In genomic region chr11:76769071-76769560, GRCh38 we compare ENCODE assay signal across 11 cellular contexts. TPM values are rescaled to one million over a fixed set of nuclear protein-coding genes. Genes with fewer than 3 reads are reported as not detected.
A peak's percentile ranks its signal among the peaks of the same experiment; 100 is the strongest.
DNase-seq lines count a peak whose midpoint lies in the region; ATAC-seq and TF ChIP-seq lines count a peak whose summit lies in the region.
"Had no signal": no experiment of that assay in that cellular context is flagged by ENCODE, and none has a peak within 500 bp of the region (broad histone marks: within the 10 kb centered on the region; RNA-seq: fewer than 3 reads in every experiment).

No MANE protein-coding gene starts in this region.

- H3K4me1 Mint-ChIP-seq in activated naive CD8-positive, alpha-beta T cell treated with anti-CD3 and anti-CD28 coated beads, Interleukin-2, amount 10 ng/mL, durations not matched to agents 7 days and 5 days = peaks cover 51% of the 10 kb centered on the region
- H3K4me1 Mint-ChIP-seq in activated naive CD8-positive, alpha-beta T cell treated with anti-CD3 and anti-CD28 coated beads, Interleukin-2, amount 50 U/mL, for 24 hours = peaks cover 20% of the 10 kb centered on the region
- H3K4me1 Mint-ChIP-seq in type B pancreatic cell (ENCODE audit: unreplicated experiment) = peaks cover 58% of the 10 kb centered on the region

- H3K27me3 ChIP-seq in psoas muscle (ENCODE audit: insufficient read depth in 3 of 3, low read length in 2 of 3) = no peaks in the 10 kb centered on the region
- H3K27me3 ChIP-seq in SK-N-SH (ENCODE audit: insufficient read depth) = no peaks in the 10 kb centered on the region
- H3K27me3 ChIP-seq: esophagus muscularis mucosa had no signal

- H3K4me1 ChIP-seq in psoas muscle = peaks cover 27% of the 10 kb centered on the region
- peaks cover 13 to 27% of the 10 kb centered on the region in 2 experiments; a peak in 3 of 4 replicates for H3K4me1 ChIP-seq in SK-N-SH (ENCODE audit: control insufficient read depth in 1 of 2, insufficient read depth in 2 of 2, low read depth in 1 of 2, low read length in 1 of 2)

- CTCF ChIA-PET in SK-N-SH (lab: Yijun Ruan, JAX) = interaction anchor here (0.9 kb wide), 1 partner anchor 33 kb away, joined by 3 read pairs; no protein-coding TSS in a partner anchor

- no peak for TF ChIP-seq CTCF in type B pancreatic cell (conservative IDR thresholded peaks at IDR 0.05)
- TF ChIP-seq CTCF in psoas muscle (IDR thresholded peaks at IDR 0.05) = no peak
- TF ChIP-seq CTCF in SK-N-SH (IDR thresholded peaks at IDR 0.05) = no peak

- no peaks in the 10 kb centered on the region for H3F3A ChIP-seq in SK-N-SH (replicated peaks; ENCODE audit: insufficient read depth)

- no peak overlapping the region for H2AFZ ChIP-seq in SK-N-SH (ENCODE audit: low read depth)

- no peaks in the 10 kb centered on the region for H3K9me3 ChIP-seq in psoas muscle
- H3K9me3 ChIP-seq in SK-N-SH = no peaks in the 10 kb centered on the region
- H3K9me3 ChIP-seq: esophagus muscularis mucosa had no signal

- H3K36me3 Mint-ChIP-seq in activated naive CD8-positive, alpha-beta T cell treated with anti-CD3 and anti-CD28 coated beads, Interleukin-2, amount 10 ng/mL, durations not matched to agents 7 days and 5 days = no peaks in the 10 kb centered on the region
- no peaks in the 10 kb centered on the region for H3K36me3 Mint-ChIP-seq in activated naive CD8-positive, alpha-beta T cell treated with anti-CD3 and anti-CD28 coated beads, Interleukin-2, amount 50 U/mL, for 24 hours (ENCODE audit: low read depth)
- H3K36me3 Mint-ChIP-seq in type B pancreatic cell = no peaks in the 10 kb centered on the region

- H3K4me3 ChIP-seq in psoas muscle = no peak overlapping the region
- no peak overlapping the region for H3K4me3 ChIP-seq in SK-N-SH (ENCODE audit: low read depth in 2 of 2, low read length in 1 of 2)
- H3K4me3 ChIP-seq: lung had no signal

- intact Hi-C loops in psoas muscle (cut with DNase I) = no loop called here

- no peak overlapping the region for H3K4me2 ChIP-seq in SK-N-SH

- H3K9ac ChIP-seq in SK-N-SH = no peak overlapping the region

- DNase-seq in activated naive CD8-positive, alpha-beta T cell treated with anti-CD3 and anti-CD28 coated beads, Interleukin-2, amount 10 ng/mL, durations not matched to agents 7 days and 5 days = no peak
- no peak for DNase-seq in activated naive CD8-positive, alpha-beta T cell treated with anti-CD3 and anti-CD28 coated beads, Interleukin-2, amount 50 U/mL, for 24 hours
- DNase-seq in amniotic epithelial cell (ENCODE audit: low read depth) (peak; percentile 81), left lobe of liver (ENCODE audit: low spot score) (no peak), type B pancreatic cell (ENCODE audit: extremely low spot score, unreplicated experiment) (no peak), psoas muscle (no peak), NCI-H748 (lab: John Stamatoyannopoulos, UW; ENCODE audit: unreplicated experiment) (no peak), SK-N-SH (no peak)
- DNase-seq: activated gamma-delta T cell treated with Interleukin-2 at 50 U/mL for 16 hours had no signal

- ATAC-seq in activated naive CD8-positive, alpha-beta T cell treated with anti-CD3 and anti-CD28 coated beads, Interleukin-2, amount 10 ng/mL, durations not matched to agents 7 days and 5 days (ENCODE audit: low read depth) = no peak
- ATAC-seq in activated naive CD8-positive, alpha-beta T cell treated with anti-CD3 and anti-CD28 coated beads, Interleukin-2, amount 50 U/mL, for 24 hours = no peak
- ATAC-seq in left lobe of liver (peak; percentile 3), psoas muscle (no peak)

- H3K4me3 Mint-ChIP-seq in activated naive CD8-positive, alpha-beta T cell treated with anti-CD3 and anti-CD28 coated beads, Interleukin-2, amount 10 ng/mL, durations not matched to agents 7 days and 5 days = peak overlapping the region; percentile 84
- no peak overlapping the region for H3K4me3 Mint-ChIP-seq in activated naive CD8-positive, alpha-beta T cell treated with anti-CD3 and anti-CD28 coated beads, Interleukin-2, amount 50 U/mL, for 24 hours
- H3K4me3 Mint-ChIP-seq in type B pancreatic cell = peak overlapping the region; percentile 29

- no peaks in the 10 kb centered on the region for H3K9me2 ChIP-seq in SK-N-SH

- no peak for TF ChIP-seq RAD21 in SK-N-SH (IDR thresholded peaks at IDR 0.05; ENCODE audit: low read length)

- 74 to 85% (median 80%) methylated on average over 8 of the region's 8 CpGs for WGBS in psoas muscle, 3 donors
- 60% methylated on average over 3 of the region's 8 CpGs for WGBS in SK-N-SH (ENCODE audit: low lambda C conversion rate)

- TF ChIP-seq EP300 in SK-N-SH (IDR thresholded peaks at IDR 0.05; ENCODE audit: borderline replicate concordance in 1 of 2, low read depth in 1 of 2, low read length in 1 of 2) = no peak

- H3K9me3 Mint-ChIP-seq in activated naive CD8-positive, alpha-beta T cell treated with anti-CD3 and anti-CD28 coated beads, Interleukin-2, amount 10 ng/mL, durations not matched to agents 7 days and 5 days = no peaks in the 10 kb centered on the region
- H3K9me3 Mint-ChIP-seq in activated naive CD8-positive, alpha-beta T cell treated with anti-CD3 and anti-CD28 coated beads, Interleukin-2, amount 50 U/mL, for 24 hours = no peaks in the 10 kb centered on the region
- H3K9me3 Mint-ChIP-seq in type B pancreatic cell = no peaks in the 10 kb centered on the region

- H3K27me3 Mint-ChIP-seq in activated naive CD8-positive, alpha-beta T cell treated with anti-CD3 and anti-CD28 coated beads, Interleukin-2, amount 10 ng/mL, durations not matched to agents 7 days and 5 days = no peaks in the 10 kb centered on the region
- peaks cover 4% of the 10 kb centered on the region for H3K27me3 Mint-ChIP-seq in activated naive CD8-positive, alpha-beta T cell treated with anti-CD3 and anti-CD28 coated beads, Interleukin-2, amount 50 U/mL, for 24 hours
- H3K27me3 Mint-ChIP-seq in type B pancreatic cell = no peaks in the 10 kb centered on the region

- no peaks in the 10 kb centered on the region for H3K79me2 ChIP-seq in SK-N-SH (ENCODE audit: insufficient read depth)

- peak overlapping the region; percentile 94 for H3K27ac Mint-ChIP-seq in activated naive CD8-positive, alpha-beta T cell treated with anti-CD3 and anti-CD28 coated beads, Interleukin-2, amount 10 ng/mL, durations not matched to agents 7 days and 5 days
- no peak overlapping the region for H3K27ac Mint-ChIP-seq in activated naive CD8-positive, alpha-beta T cell treated with anti-CD3 and anti-CD28 coated beads, Interleukin-2, amount 50 U/mL, for 24 hours
- H3K27ac Mint-ChIP-seq in type B pancreatic cell = peak overlapping the region; percentile 67

- H3K36me3 ChIP-seq in psoas muscle (ENCODE audit: insufficient read depth in 1 of 2, low read depth in 1 of 2) (no peaks in the 10 kb centered on the region), SK-N-SH (replicated peaks in 1 of 2; ENCODE audit: control insufficient read depth in 1 of 2, insufficient read depth in 2 of 2, low read length in 1 of 2) (no peaks in the 10 kb centered on the region)
- H3K36me3 ChIP-seq: esophagus muscularis mucosa had no signal

- no peak overlapping the region for H3K27ac ChIP-seq in psoas muscle
- no peak overlapping the region for H3K27ac ChIP-seq in SK-N-SH (ENCODE audit: low read depth in 2 of 2, low read length in 1 of 2)

- POLR2A ChIA-PET in activated naive CD8-positive, alpha-beta T cell treated with anti-CD3 and anti-CD28 coated beads, Interleukin-2, amount 10 ng/mL, durations not matched to agents 7 days and 5 days (lab: Charles Lee) = interaction anchor here (2.1 kb wide), 1 partner anchor 14 kb away, joined by 11 read pairs; the partner anchor contains the start of gene TSKU
- POLR2A ChIA-PET in SK-N-SH (lab: Yijun Ruan, JAX) = no interaction called here

- no peaks in the 10 kb centered on the region for H4K20me1 ChIP-seq in SK-N-SH (ENCODE audit: insufficient read depth)

TF ChIP-seq in SK-N-SH, 30 proteins besides CTCF, POLR2A, EP300 and RAD21:
- TF ChIP-seq RCOR1 (IDR thresholded peaks at IDR 0.05; ENCODE audit: low read length) = no peak
- no peak for TF ChIP-seq MEF2A (IDR thresholded peaks at IDR 0.05; ENCODE audit: borderline replicate concordance, low read depth)
- no peak for TF ChIP-seq TCF12 (IDR thresholded peaks at IDR 0.05)

RNA-seq across cellular contexts. Expression of gene TSKU, which starts 14.0 kb away (rescaled TPM):
- total RNA-seq in activated naive CD8-positive, alpha-beta T cell treated with anti-CD3 and anti-CD28 coated beads, Interleukin-2, amount 10 ng/mL, durations not matched to agents 7 days and 5 days = 1 to 10 TPM; 2.4 to 2.8 TPM
- total RNA-seq in left lobe of liver (547 TPM), type B pancreatic cell (ENCODE audit: low replicate concordance) (32.8 and 36.7 TPM in 2 replicates), psoas muscle (10 to 100 TPM in 1 of 4 donors, 1 to 10 TPM in 3; 3.1 to 11.4 (median 3.8) TPM)
- polyA plus RNA-seq in psoas muscle (1 to 10 TPM; 3.2 to 5.1 (median 4.7) TPM), SK-N-SH (2012; rRNA removed) (18.3 and 20.7 TPM in 2 replicates)
- polyA plus RNA-seq in SK-N-SH (2012; cell fraction: cytosol; rRNA removed) = 8.1 and 14.3 TPM in 2 replicates
- polyA plus RNA-seq in SK-N-SH (2012; cell fraction: nucleus; rRNA removed) = 8.7 TPM in 2 replicates

Comparison
In these comparisons a context has a peak if more than half of its experiments do, and no peak if none do; other contexts are left out.
1. RNA of gene TSKU, which starts 14.0 kb away (total RNA-seq): 547 TPM in left lobe of liver (single experiment); 32.8 to 36.7 TPM in type B pancreatic cell, 3.1 to 11.4 TPM in psoas muscle and 2.4 to 2.8 TPM in activated naive CD8-positive, alpha-beta T cell treated with anti-CD3 and anti-CD28 coated beads, Interleukin-2, amount 10 ng/mL, durations not matched to agents 7 days and 5 days; every median in the first group is over 10 times any median in the second.